In genomic region chr6:111377558-111378120, GRCh38 we compare ENCODE assay signal across 1 cellular context.
A peak's percentile ranks its signal among the peaks of the same experiment; 100 is the strongest.
TF ChIP-seq lines count a peak whose summit lies in the region.

No MANE protein-coding gene starts in this region.

TF ChIP-seq in K562, 482 proteins besides CTCF, POLR2A, EP300 and RAD21 (continued from another document):
- TF ChIP-seq, protein P1, sequence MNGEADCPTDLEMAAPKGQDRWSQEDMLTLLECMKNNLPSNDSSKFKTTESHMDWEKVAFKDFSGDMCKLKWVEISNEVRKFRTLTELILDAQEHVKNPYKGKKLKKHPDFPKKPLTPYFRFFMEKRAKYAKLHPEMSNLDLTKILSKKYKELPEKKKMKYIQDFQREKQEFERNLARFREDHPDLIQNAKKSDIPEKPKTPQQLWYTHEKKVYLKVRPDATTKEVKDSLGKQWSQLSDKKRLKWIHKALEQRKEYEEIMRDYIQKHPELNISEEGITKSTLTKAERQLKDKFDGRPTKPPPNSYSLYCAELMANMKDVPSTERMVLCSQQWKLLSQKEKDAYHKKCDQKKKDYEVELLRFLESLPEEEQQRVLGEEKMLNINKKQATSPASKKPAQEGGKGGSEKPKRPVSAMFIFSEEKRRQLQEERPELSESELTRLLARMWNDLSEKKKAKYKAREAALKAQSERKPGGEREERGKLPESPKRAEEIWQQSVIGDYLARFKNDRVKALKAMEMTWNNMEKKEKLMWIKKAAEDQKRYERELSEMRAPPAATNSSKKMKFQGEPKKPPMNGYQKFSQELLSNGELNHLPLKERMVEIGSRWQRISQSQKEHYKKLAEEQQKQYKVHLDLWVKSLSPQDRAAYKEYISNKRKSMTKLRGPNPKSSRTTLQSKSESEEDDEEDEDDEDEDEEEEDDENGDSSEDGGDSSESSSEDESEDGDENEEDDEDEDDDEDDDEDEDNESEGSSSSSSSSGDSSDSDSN (IDR thresholded peaks at IDR 0.05; ENCODE audit: borderline replicate concordance in 1 of 2, low read depth in 2 of 2, low read length in 2 of 2), result no peak
- peak; percentile 95 for TF ChIP-seq SMARCA4 (IDR thresholded peaks at IDR 0.05)
- 0 out of 2 replicates have a peak, but pooled peaks have one; percentile 16 for TF ChIP-seq SMAD4 (CRISPR knock-in tag; conservative IDR thresholded peaks at IDR 0.05)
- TF ChIP-seq ZNF778 (CRISPR knock-in tag; IDR thresholded peaks at IDR 0.05), result no peak
- TF ChIP-seq MAFF (IDR thresholded peaks at IDR 0.05; ENCODE audit: low read length), result peak; percentile 68; the same call in 1 of the 2 replicates
- TF ChIP-seq, protein P2, sequence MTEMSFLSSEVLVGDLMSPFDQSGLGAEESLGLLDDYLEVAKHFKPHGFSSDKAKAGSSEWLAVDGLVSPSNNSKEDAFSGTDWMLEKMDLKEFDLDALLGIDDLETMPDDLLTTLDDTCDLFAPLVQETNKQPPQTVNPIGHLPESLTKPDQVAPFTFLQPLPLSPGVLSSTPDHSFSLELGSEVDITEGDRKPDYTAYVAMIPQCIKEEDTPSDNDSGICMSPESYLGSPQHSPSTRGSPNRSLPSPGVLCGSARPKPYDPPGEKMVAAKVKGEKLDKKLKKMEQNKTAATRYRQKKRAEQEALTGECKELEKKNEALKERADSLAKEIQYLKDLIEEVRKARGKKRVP (CRISPR knock-in tag; IDR thresholded peaks at IDR 0.05), result no peak
- TF ChIP-seq, protein P3, sequence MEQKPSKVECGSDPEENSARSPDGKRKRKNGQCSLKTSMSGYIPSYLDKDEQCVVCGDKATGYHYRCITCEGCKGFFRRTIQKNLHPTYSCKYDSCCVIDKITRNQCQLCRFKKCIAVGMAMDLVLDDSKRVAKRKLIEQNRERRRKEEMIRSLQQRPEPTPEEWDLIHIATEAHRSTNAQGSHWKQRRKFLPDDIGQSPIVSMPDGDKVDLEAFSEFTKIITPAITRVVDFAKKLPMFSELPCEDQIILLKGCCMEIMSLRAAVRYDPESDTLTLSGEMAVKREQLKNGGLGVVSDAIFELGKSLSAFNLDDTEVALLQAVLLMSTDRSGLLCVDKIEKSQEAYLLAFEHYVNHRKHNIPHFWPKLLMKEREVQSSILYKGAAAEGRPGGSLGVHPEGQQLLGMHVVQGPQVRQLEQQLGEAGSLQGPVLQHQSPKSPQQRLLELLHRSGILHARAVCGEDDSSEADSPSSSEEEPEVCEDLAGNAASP (IDR thresholded peaks at IDR 0.05), result no peak
- TF ChIP-seq TAL1 (IDR thresholded peaks at IDR 0.05), result peak; percentile 31; the same call in 1 of the 2 replicates
- TF ChIP-seq ZNF717 (CRISPR knock-in tag; IDR thresholded peaks at IDR 0.05), result no peak
- peak in 1 of 2 experiments; percentile 65; a peak in 3 of 4 replicates for TF ChIP-seq FOXA3 (CRISPR knock-in tag; conservative IDR thresholded peaks at IDR 0.05 in 1 of 2, IDR thresholded peaks at IDR 0.05 in 1 of 2)
- TF ChIP-seq MCM5 (IDR thresholded peaks at IDR 0.05; ENCODE audit: low read depth), result no peak
- no peak for TF ChIP-seq KLF16 (IDR thresholded peaks at IDR 0.05)
- no peak for TF ChIP-seq ZC3H4 (CRISPR knock-in tag; IDR thresholded peaks at IDR 0.05; ENCODE audit: borderline replicate concordance)
- 0 out of 2 replicates have a peak, but pooled peaks have one; percentile 24 for TF ChIP-seq NFE2L1 (tag; IDR thresholded peaks at IDR 0.05; ENCODE audit: borderline replicate concordance, low read depth)
- no peak for TF ChIP-seq EGR1 (conservative IDR thresholded peaks at IDR 0.05)
- no peak for TF ChIP-seq ASH1L (IDR thresholded peaks at IDR 0.05; ENCODE audit: borderline replicate concordance, low read depth, partially characterized antibody)
- TF ChIP-seq NRF1 (conservative IDR thresholded peaks at IDR 0.05 in 1 of 2, IDR thresholded peaks at IDR 0.05 in 1 of 2), result no peak
- TF ChIP-seq SAFB2 (IDR thresholded peaks at IDR 0.05; ENCODE audit: borderline replicate concordance, low read depth, low read length, severe bottlenecking), result no peak
- TF ChIP-seq DPF2 (IDR thresholded peaks at IDR 0.05), result peak; percentile 93
- TF ChIP-seq FOXK2 (conservative IDR thresholded peaks at IDR 0.05 in 1 of 2, IDR thresholded peaks at IDR 0.05 in 1 of 2; ENCODE audit: low read depth in 2 of 2), result peak; percentile 56 to 58; a peak in 2 of 4 replicates
- 0 out of 2 replicates have a peak, but pooled peaks have one; percentile 18 for TF ChIP-seq ATF7 (IDR thresholded peaks at IDR 0.05)
- TF ChIP-seq EHMT2 (IDR thresholded peaks at IDR 0.05), result 0 out of 2 replicates have a peak, but pooled peaks have one; percentile 53
- TF ChIP-seq FOS (IDR thresholded peaks at IDR 0.05; ENCODE audit: extremely low read depth, insufficient read length), result peak; percentile 46
- TF ChIP-seq ZBTB12 (CRISPR knock-in tag; IDR thresholded peaks at IDR 0.05), result no peak
- no peak for TF ChIP-seq HLTF (IDR thresholded peaks at IDR 0.05)
- no peak for TF ChIP-seq BRCA1 (IDR thresholded peaks at IDR 0.05)
- TF ChIP-seq BRCA1 (CRISPR knock-in tag; IDR thresholded peaks at IDR 0.05), result no peak
- TF ChIP-seq PTTG1 (tag; IDR thresholded peaks at IDR 0.05; ENCODE audit: low read depth), result no peak
- TF ChIP-seq ELF2 (CRISPR knock-in tag; IDR thresholded peaks at IDR 0.05), result no peak
- TF ChIP-seq TCFL5 (CRISPR knock-in tag; conservative IDR thresholded peaks at IDR 0.05), result no peak
- TF ChIP-seq RBM39 (optimal IDR thresholded peaks at IDR 0.05; ENCODE audit: low read depth, low read length), result no peak
- TF ChIP-seq ZNF282 (CRISPR knock-in tag; IDR thresholded peaks at IDR 0.05), result no peak
- no peak for TF ChIP-seq ZC3H8 (IDR thresholded peaks at IDR 0.05)
- no peak for TF ChIP-seq ZNF445 (CRISPR knock-in tag; IDR thresholded peaks at IDR 0.05; ENCODE audit: low read depth)
- TF ChIP-seq CHD1 (IDR thresholded peaks at IDR 0.05; ENCODE audit: low read length), result no peak
- TF ChIP-seq, protein P4, sequence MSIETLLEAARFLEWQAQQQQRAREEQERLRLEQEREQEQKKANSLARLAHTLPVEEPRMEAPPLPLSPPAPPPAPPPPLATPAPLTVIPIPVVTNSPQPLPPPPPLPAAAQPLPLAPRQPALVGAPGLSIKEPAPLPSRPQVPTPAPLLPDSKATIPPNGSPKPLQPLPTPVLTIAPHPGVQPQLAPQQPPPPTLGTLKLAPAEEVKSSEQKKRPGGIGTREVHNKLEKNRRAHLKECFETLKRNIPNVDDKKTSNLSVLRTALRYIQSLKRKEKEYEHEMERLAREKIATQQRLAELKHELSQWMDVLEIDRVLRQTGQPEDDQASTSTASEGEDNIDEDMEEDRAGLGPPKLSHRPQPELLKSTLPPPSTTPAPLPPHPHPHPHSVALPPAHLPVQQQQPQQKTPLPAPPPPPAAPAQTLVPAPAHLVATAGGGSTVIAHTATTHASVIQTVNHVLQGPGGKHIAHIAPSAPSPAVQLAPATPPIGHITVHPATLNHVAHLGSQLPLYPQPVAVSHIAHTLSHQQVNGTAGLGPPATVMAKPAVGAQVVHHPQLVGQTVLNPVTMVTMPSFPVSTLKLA (conservative IDR thresholded peaks at IDR 0.05), result peak in 1 of 2 experiments; percentile 14; a peak in 1 of 4 replicates
